Comparison of ENCODE assay signal across 10 cellular contexts in the genomic region with DNA sequence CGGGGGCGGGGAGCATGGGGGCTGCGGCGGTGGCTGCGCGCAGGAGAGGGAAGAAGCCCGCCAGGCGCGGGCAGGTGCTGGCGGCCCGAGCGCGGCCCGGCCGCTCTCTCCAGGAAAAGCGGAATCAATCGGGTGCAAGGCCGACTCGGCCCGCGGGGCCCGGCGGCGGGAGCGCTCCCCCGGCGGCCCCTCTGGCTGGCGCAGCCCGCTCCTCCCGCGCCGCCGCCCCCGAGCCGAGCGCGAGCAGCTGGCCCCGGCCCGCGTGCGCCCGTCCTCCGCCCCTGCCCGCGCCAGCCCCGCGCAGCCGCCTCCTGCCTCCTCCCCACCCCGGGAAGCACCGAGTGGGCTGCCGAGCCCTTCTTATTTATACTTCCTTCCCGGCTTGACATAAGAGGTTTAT. TPM values are rescaled to one million over a fixed set of nuclear protein-coding genes. Genes with fewer than 3 reads are reported as not detected.
A peak's percentile ranks its signal among the peaks of the same experiment; 100 is the strongest.
DNase-seq lines count a peak whose midpoint lies in the region; ATAC-seq and TF ChIP-seq lines count a peak whose summit lies in the region.
"Had no signal": no experiment of that assay in that cellular context is flagged by ENCODE, and none has a peak within 500 bp of the region (broad histone marks: within the 10 kb centered on the region; RNA-seq: fewer than 3 reads in every experiment).

A gene with protein sequence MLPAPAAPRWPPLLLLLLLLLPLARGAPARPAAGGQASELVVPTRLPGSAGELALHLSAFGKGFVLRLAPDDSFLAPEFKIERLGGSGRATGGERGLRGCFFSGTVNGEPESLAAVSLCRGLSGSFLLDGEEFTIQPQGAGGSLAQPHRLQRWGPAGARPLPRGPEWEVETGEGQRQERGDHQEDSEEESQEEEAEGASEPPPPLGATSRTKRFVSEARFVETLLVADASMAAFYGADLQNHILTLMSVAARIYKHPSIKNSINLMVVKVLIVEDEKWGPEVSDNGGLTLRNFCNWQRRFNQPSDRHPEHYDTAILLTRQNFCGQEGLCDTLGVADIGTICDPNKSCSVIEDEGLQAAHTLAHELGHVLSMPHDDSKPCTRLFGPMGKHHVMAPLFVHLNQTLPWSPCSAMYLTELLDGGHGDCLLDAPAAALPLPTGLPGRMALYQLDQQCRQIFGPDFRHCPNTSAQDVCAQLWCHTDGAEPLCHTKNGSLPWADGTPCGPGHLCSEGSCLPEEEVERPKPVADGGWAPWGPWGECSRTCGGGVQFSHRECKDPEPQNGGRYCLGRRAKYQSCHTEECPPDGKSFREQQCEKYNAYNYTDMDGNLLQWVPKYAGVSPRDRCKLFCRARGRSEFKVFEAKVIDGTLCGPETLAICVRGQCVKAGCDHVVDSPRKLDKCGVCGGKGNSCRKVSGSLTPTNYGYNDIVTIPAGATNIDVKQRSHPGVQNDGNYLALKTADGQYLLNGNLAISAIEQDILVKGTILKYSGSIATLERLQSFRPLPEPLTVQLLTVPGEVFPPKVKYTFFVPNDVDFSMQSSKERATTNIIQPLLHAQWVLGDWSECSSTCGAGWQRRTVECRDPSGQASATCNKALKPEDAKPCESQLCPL (minus strand): TSS at position 339 of the 400 bp plus-strand sequence. CDS start 323 bp downstream, at position 16.

- H3K18ac ChIP-seq in mesenchymal stem cell (ENCODE audit: low read depth in 1 of 2, low read length in 2 of 2) = no peak within 1 kb of the TSS

- peaks cover 12% of the 10 kb centered on the region for H3K4me1 Mint-ChIP-seq in activated T-cell treated with anti-CD3 and anti-CD28 coated beads, Interleukin-2, amount 50 U/mL, for 24 hours (ENCODE audit: low read depth)
- peaks cover 22% of the 10 kb centered on the region for H3K4me1 Mint-ChIP-seq in brain

- H3K23ac ChIP-seq in mesenchymal stem cell (ENCODE audit: low read length in 2 of 2) = peak within 1 kb of the TSS in 1 of 2 experiments; percentile 78

- ATAC-seq in upper lobe of right lung = peak; percentile 13

- peak within 1 kb of the TSS; percentile 43 for H3K9ac ChIP-seq in mesenchymal stem cell (ENCODE audit: low read length)

- H3K9me3 ChIP-seq in mesenchymal stem cell (ENCODE audit: control insufficient read depth, low read length) (no peaks in the 10 kb centered on the region), upper lobe of right lung (no peaks in the 10 kb centered on the region)

- peaks cover 50 to 67% of the 10 kb centered on the region in 2 experiments for H3K27me3 ChIP-seq in mesenchymal stem cell (ENCODE audit: control insufficient read depth in 1 of 2, insufficient read depth in 1 of 2, low read length in 2 of 2)
- H3K27me3 ChIP-seq in upper lobe of right lung = peaks cover 29% of the 10 kb centered on the region

- no peaks in the 10 kb centered on the region for H3K36me3 ChIP-seq in mesenchymal stem cell (ENCODE audit: control insufficient read depth in 1 of 2, insufficient read depth in 2 of 2, low read depth in 1 of 2, low read length in 2 of 2)
- H3K36me3 ChIP-seq in upper lobe of right lung = no peaks in the 10 kb centered on the region

- no peaks in the 10 kb centered on the region for H3K9me3 Mint-ChIP-seq in activated T-cell treated with anti-CD3 and anti-CD28 coated beads, Interleukin-2, amount 50 U/mL, for 24 hours
- H3K9me3 Mint-ChIP-seq in brain = peaks cover 0 to 11% (median 0%) of the 10 kb centered on the region in 5 experiments

- no peak within 1 kb of the TSS for H2BK120ac ChIP-seq in mesenchymal stem cell (ENCODE audit: low read depth, low read length)

- H3K79me1 ChIP-seq in mesenchymal stem cell (replicated peaks; ENCODE audit: low read length, poor library complexity, severe bottlenecking) = no peaks in the 10 kb centered on the region

- H3K27ac ChIP-seq in mesenchymal stem cell (ENCODE audit: low read length, poor library complexity, severe bottlenecking) (no peak within 1 kb of the TSS), upper lobe of right lung (peak within 1 kb of the TSS; percentile 66)

- no peak for DNase-seq in activated T-cell treated with anti-CD3 and anti-CD28 coated beads, Interleukin-2, amount 50 U/mL, for 24 hours
- no peak for DNase-seq in activated T-cell treated with anti-CD3 and anti-CD28 coated beads, Interleukin-2, amount 50 U/mL, for 1 hour
- no peak for DNase-seq in mesenchymal stem cell
- peak; percentile 65 for DNase-seq in upper lobe of right lung
- DNase-seq in NCI-H1694 treated with DMSO at 0.1 percent for 48 hours (lab: John Stamatoyannopoulos, UW) = no peak
- no peak for DNase-seq in activated gamma-delta T cell treated with Interleukin-2 at 50 U/mL for 16 hours
- DNase-seq in DMS53 treated with DMSO at 0.1 percent for 48 hours (lab: John Stamatoyannopoulos, UW; ENCODE audit: unreplicated experiment) = no peak

- H4K8ac ChIP-seq in mesenchymal stem cell (ENCODE audit: low read length) = no peak within 1 kb of the TSS

- H3K14ac ChIP-seq in mesenchymal stem cell (ENCODE audit: low read length in 2 of 2) = peak within 1 kb of the TSS in 1 of 2 experiments; percentile 72

- intact Hi-C loops in upper lobe of right lung (cut with DNase I) = loop anchor here (10.0 kb wide), 1 partner anchor 213 kb away; no protein-coding TSS in a partner anchor

- H3K27me3 Mint-ChIP-seq in activated T-cell treated with anti-CD3 and anti-CD28 coated beads, Interleukin-2, amount 50 U/mL, for 24 hours = peaks cover 62% of the 10 kb centered on the region
- peaks cover 60% of the 10 kb centered on the region for H3K27me3 Mint-ChIP-seq in brain

- no peak within 1 kb of the TSS for H2AFZ ChIP-seq in mesenchymal stem cell (ENCODE audit: low read depth, low read length)

- no peaks in the 10 kb centered on the region for H3K36me3 Mint-ChIP-seq in activated T-cell treated with anti-CD3 and anti-CD28 coated beads, Interleukin-2, amount 50 U/mL, for 24 hours (ENCODE audit: low read depth)
- H3K36me3 Mint-ChIP-seq in brain = no peaks in the 10 kb centered on the region

- 1% methylated on average over 37 of the region's 52 CpGs for WGBS in mesenchymal stem cell

- H2BK15ac ChIP-seq in mesenchymal stem cell (ENCODE audit: low read depth, poor library complexity, severe bottlenecking) = no peak within 1 kb of the TSS

- H4K91ac ChIP-seq in mesenchymal stem cell (ENCODE audit: low read length) = no peak within 1 kb of the TSS

- peak within 1 kb of the TSS in 1 of 2 experiments; percentile 34 for H2BK12ac ChIP-seq in mesenchymal stem cell (ENCODE audit: low read length in 2 of 2)

- peak within 1 kb of the TSS; percentile 59 for H3K4me3 Mint-ChIP-seq in activated T-cell treated with anti-CD3 and anti-CD28 coated beads, Interleukin-2, amount 50 U/mL, for 24 hours
- peak within 1 kb of the TSS; percentile 80 to 89 (median 86) for H3K4me3 Mint-ChIP-seq in brain

- TF ChIP-seq CTCF in brain (conservative IDR thresholded peaks at IDR 0.05) (no peak), upper lobe of right lung (IDR thresholded peaks at IDR 0.05) (no peak)

- H3K4me1 ChIP-seq in mesenchymal stem cell (ENCODE audit: control insufficient read depth, insufficient read depth, low read depth, low read length) (peaks cover 13% of the 10 kb centered on the region), upper lobe of right lung (peaks cover 5% of the 10 kb centered on the region)

- H3K27ac Mint-ChIP-seq in activated T-cell treated with anti-CD3 and anti-CD28 coated beads, Interleukin-2, amount 50 U/mL, for 24 hours = no peak within 1 kb of the TSS
- H3K27ac Mint-ChIP-seq in brain = peak within 1 kb of the TSS in 1 of 5 experiments; percentile 45

- no peak within 1 kb of the TSS for H2AK5ac ChIP-seq in mesenchymal stem cell (ENCODE audit: low read length, severe bottlenecking)

- H3K4me3 ChIP-seq in mesenchymal stem cell (ENCODE audit: insufficient read depth in 1 of 2, low read depth in 1 of 2, low read length in 2 of 2) (peak within 1 kb of the TSS; percentile 38 to 74), upper lobe of right lung (peak within 1 kb of the TSS; percentile 49)

- H3K4ac ChIP-seq in mesenchymal stem cell (ENCODE audit: low read depth in 1 of 2, low read length in 2 of 2) = no peak within 1 kb of the TSS

- no peak within 1 kb of the TSS for H2BK5ac ChIP-seq in mesenchymal stem cell (ENCODE audit: low read depth, low read length, poor library complexity, severe bottlenecking)

- peak within 1 kb of the TSS; percentile 69 for H3K4me2 ChIP-seq in mesenchymal stem cell (ENCODE audit: low read length, poor library complexity, severe bottlenecking)

RNA-seq across cellular contexts. Expression of the gene that starts here (rescaled TPM):
- polyA plus RNA-seq in brain (ENCODE audit: insufficient read depth, low read depth, low replicate concordance) = 4.0 TPM
- polyA plus RNA-seq in mesenchymal stem cell (2013, experiment 1 of 2) = 1.3 TPM
- polyA plus RNA-seq in mesenchymal stem cell (2013, experiment 2 of 2) = 1.2 TPM
- total RNA-seq in upper lobe of right lung = 39.1 TPM
- total RNA-seq: Daoy, mononuclear cell had no signal
